Comparison of ENCODE assay signal across 17 cellular contexts in the genomic region with DNA sequence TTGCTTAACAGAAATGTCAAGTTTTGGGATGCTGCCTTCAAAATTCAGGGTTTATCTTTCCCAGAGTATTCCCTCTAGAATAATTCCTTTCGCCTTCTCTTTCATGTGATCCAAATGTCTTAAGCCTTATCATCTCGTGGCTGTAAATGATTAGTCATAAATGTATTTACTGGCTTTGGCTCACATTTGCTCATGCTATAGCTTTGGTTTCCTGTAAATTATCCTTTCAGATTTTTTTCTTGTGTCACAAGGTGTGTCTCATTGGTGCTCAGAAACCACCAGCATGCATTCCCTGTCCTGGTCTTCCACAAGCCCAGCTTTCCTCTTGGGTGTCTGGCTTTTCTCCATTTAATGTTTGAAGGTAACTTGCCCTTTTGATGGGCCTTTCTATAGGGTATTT.
DNase-seq lines count a peak whose midpoint lies in the region; ATAC-seq, FAIRE-seq and TF ChIP-seq lines count a peak whose summit lies in the region.
"Had no signal": no experiment of that assay in that cellular context is flagged by ENCODE, and none has a peak within 500 bp of the region (broad histone marks: within the 10 kb centered on the region; RNA-seq: fewer than 3 reads in every experiment).

No MANE protein-coding gene starts in this region.

- TF ChIP-seq RAD21 in HepG2 (CRISPR knock-in tag; IDR thresholded peaks at IDR 0.05): no peak

- 45 to 52% methylated on average over 2 of the region's 2 CpGs for WGBS in pancreas, 2 donors
- 5% methylated on average over 2 of the region's 2 CpGs for WGBS in HepG2 (ENCODE audit: low lambda C conversion rate)

- H3K27me3 ChIP-seq in pancreas: no peaks in the 10 kb centered on the region
- no peaks in the 10 kb centered on the region for H3K27me3 ChIP-seq in HepG2 (ENCODE audit: control insufficient read depth in 1 of 2, insufficient read depth in 2 of 2, low read length in 2 of 2)

- H3K4me3 ChIP-seq in astrocyte of the spinal cord (ENCODE audit: low read depth, low read length) (no peak overlapping the region), fibroblast of the aortic adventitia (ENCODE audit: low read depth, low read length) (no peak overlapping the region), pancreas (no peak overlapping the region), HepG2 (replicated peaks in 1 of 3; ENCODE audit: insufficient read depth in 1 of 3, low read depth in 2 of 3, low read length in 3 of 3) (no peak overlapping the region)

- no peaks in the 10 kb centered on the region for H3K36me3 ChIP-seq in pancreas
- H3K36me3 ChIP-seq in HepG2 (replicated peaks in 1 of 2; ENCODE audit: control insufficient read depth in 1 of 2, insufficient read depth in 2 of 2, low read length in 2 of 2): no peaks in the 10 kb centered on the region

- no peaks in the 10 kb centered on the region for H3K9me3 ChIP-seq in pancreas
- no peaks in the 10 kb centered on the region; the same call in 1 of the 2 replicates for H3K9me3 ChIP-seq in HepG2 (ENCODE audit: low read length)

- in situ Hi-C loops in astrocyte of the spinal cord (cut with HindIII; ENCODE audit: low sequenced_read_pairs) (no loop called here), HepG2 (cut with HindIII; ENCODE audit: extremely low pct_ligation_motif_present, low pct_unique_long_range_greater_than_20kb) (no loop called here)

- peaks cover 0 to 3% of the 10 kb centered on the region in 2 donors for H3K9me3 Mint-ChIP-seq in activated naive CD4-positive, alpha-beta T cell treated with anti-CD3 and anti-CD28 coated beads, Interleukin-2, amount 50 U/mL, for 72 hours

- no peak overlapping the region for H2AFZ ChIP-seq in HepG2 (ENCODE audit: low read length)

- TF ChIP-seq CTCF in astrocyte of the spinal cord (IDR thresholded peaks at IDR 0.05; ENCODE audit: low read depth, low read length): no peak
- no peak for TF ChIP-seq CTCF in fibroblast of the aortic adventitia (IDR thresholded peaks at IDR 0.05; ENCODE audit: insufficient read depth, low read length)
- no peak for TF ChIP-seq CTCF in pancreas (IDR thresholded peaks at IDR 0.05)
- no peak for TF ChIP-seq CTCF in HepG2 (CRISPR knock-in tag; IDR thresholded peaks at IDR 0.05)

- intact Hi-C loops in pancreas (cut with DNase I): no loop called here
- intact Hi-C loops in HepG2 (cut with micrococcal nuclease; ENCODE audit: unreplicated experiment): no loop called here

- no peaks in the 10 kb centered on the region for H3K36me3 Mint-ChIP-seq in activated naive CD4-positive, alpha-beta T cell treated with anti-CD3 and anti-CD28 coated beads, Interleukin-2, amount 50 U/mL, for 72 hours
- H3K36me3 Mint-ChIP-seq: CD8-positive, alpha-beta T cell had no signal

- no peak for TF ChIP-seq POLR2A in HepG2 (IDR thresholded peaks at IDR 0.05; ENCODE audit: insufficient read depth in 1 of 2, low read depth in 2 of 2, low read length in 2 of 2)

- ATAC-seq in pancreas: no peak
- ATAC-seq in HepG2: no peak
- no peak for ATAC-seq in activated naive CD4-positive, alpha-beta T cell treated with anti-CD3 and anti-CD28 coated beads, Interleukin-2, amount 50 U/mL, for 72 hours
- ATAC-seq: CD8-positive, alpha-beta T cell had no signal

- TF ChIP-seq EP300 in HepG2 (IDR thresholded peaks at IDR 0.05; ENCODE audit: low read depth in 2 of 2, low read length in 2 of 2) (no peak), HepG2 (CRISPR knock-in tag; IDR thresholded peaks at IDR 0.05; ENCODE audit: borderline replicate concordance) (no peak)

- H3K4me1 ChIP-seq in pancreas (no peaks in the 10 kb centered on the region), HepG2 (ENCODE audit: insufficient read depth, low read length) (no peaks in the 10 kb centered on the region)

- CTCF ChIA-PET in HepG2 (lab: Yijun Ruan, JAX; ENCODE audit: low intra/inter-chr PET ratio, low total read pairs): no interaction called here

- no peak overlapping the region for H3K4me2 ChIP-seq in HepG2 (ENCODE audit: low read depth, low read length)

- H3K27ac ChIP-seq in pancreas (no peak overlapping the region), HepG2 (ENCODE audit: extremely low read length, insufficient read depth, low read length) (no peak overlapping the region)

- H3K27ac Mint-ChIP-seq in activated naive CD4-positive, alpha-beta T cell treated with anti-CD3 and anti-CD28 coated beads, Interleukin-2, amount 50 U/mL, for 72 hours: no peak overlapping the region
- H3K27ac Mint-ChIP-seq: CD8-positive, alpha-beta T cell had no signal

- no peaks in the 10 kb centered on the region for H3K79me2 ChIP-seq in HepG2 (ENCODE audit: insufficient read depth, low read length)

- H4K20me1 ChIP-seq in HepG2 (ENCODE audit: insufficient read depth, low read length): no peaks in the 10 kb centered on the region

- DNase-seq in HT1080 (ENCODE audit: low read depth) (peak; percentile 60), astrocyte of the spinal cord (ENCODE audit: low read depth, low spot score) (peak; percentile 5), fibroblast of the aortic adventitia (ENCODE audit: low read depth) (peak; percentile 69), NOMO-1 treated with dmso at 0.1 percent for 144 hours (lab: John Stamatoyannopoulos, UW; ENCODE audit: unreplicated experiment) (no peak), pancreas (no peak), HepG2 (ENCODE audit: low spot score) (no peak)
- DNase-seq in activated naive CD4-positive, alpha-beta T cell treated with anti-CD3 and anti-CD28 coated beads, Interleukin-2, amount 50 U/mL, for 72 hours (ENCODE audit: low spot score in 2 of 2): no peak
- DNase-seq: CD8-positive, alpha-beta T cell; DND-41; H7; KBM-7; NCI-H1092 treated with DMSO at 0.1 percent for 48 hours; NCI-H1694; NCI-H2107; NCI-H69; NK-92 treated with Interleukin-12 subunit alpha and Interleukin-12 subunit beta, amount 100 ng/mL, for 24 hours had no signal

- no peak overlapping the region for H3K9ac ChIP-seq in HepG2 (ENCODE audit: insufficient read depth, low read depth, low read length)

- no TSS peak for BruUV-seq in HepG2 (replicated peaks; lab: Mats Ljungman, UMichigan)

- no peak for FAIRE-seq in pancreas (lab: Jason Lieb, UNC)
- FAIRE-seq in HepG2 (lab: Jason Lieb, UNC): no peak
- FAIRE-seq: D721Med had no signal

- POLR2A ChIA-PET in HepG2 (lab: Yijun Ruan, JAX): no interaction called here

TF ChIP-seq in HepG2, 621 proteins besides CTCF, POLR2A, EP300 and RAD21:
- TF ChIP-seq, protein P1, sequence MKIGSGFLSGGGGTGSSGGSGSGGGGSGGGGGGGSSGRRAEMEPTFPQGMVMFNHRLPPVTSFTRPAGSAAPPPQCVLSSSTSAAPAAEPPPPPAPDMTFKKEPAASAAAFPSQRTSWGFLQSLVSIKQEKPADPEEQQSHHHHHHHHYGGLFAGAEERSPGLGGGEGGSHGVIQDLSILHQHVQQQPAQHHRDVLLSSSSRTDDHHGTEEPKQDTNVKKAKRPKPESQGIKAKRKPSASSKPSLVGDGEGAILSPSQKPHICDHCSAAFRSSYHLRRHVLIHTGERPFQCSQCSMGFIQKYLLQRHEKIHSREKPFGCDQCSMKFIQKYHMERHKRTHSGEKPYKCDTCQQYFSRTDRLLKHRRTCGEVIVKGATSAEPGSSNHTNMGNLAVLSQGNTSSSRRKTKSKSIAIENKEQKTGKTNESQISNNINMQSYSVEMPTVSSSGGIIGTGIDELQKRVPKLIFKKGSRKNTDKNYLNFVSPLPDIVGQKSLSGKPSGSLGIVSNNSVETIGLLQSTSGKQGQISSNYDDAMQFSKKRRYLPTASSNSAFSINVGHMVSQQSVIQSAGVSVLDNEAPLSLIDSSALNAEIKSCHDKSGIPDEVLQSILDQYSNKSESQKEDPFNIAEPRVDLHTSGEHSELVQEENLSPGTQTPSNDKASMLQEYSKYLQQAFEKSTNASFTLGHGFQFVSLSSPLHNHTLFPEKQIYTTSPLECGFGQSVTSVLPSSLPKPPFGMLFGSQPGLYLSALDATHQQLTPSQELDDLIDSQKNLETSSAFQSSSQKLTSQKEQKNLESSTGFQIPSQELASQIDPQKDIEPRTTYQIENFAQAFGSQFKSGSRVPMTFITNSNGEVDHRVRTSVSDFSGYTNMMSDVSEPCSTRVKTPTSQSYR (CRISPR knock-in tag; IDR thresholded peaks at IDR 0.05; ENCODE audit: borderline replicate concordance): no peak

Comparison
In these comparisons a context has a peak if more than half of its experiments do, and no peak if none do; other contexts are left out.
1. DNase-seq: peak in HT1080 (single experiment), astrocyte of the spinal cord (single experiment) and fibroblast of the aortic adventitia (single experiment); none in NOMO-1 treated with dmso at 0.1 percent for 144 hours (single experiment), pancreas (0 of 6), HepG2 (single experiment) and activated naive CD4-positive, alpha-beta T cell treated with anti-CD3 and anti-CD28 coated beads, Interleukin-2, amount 50 U/mL, for 72 hours (0 of 2).